Comparison of ENCODE assay signal across 9 cellular contexts in the genomic region with DNA sequence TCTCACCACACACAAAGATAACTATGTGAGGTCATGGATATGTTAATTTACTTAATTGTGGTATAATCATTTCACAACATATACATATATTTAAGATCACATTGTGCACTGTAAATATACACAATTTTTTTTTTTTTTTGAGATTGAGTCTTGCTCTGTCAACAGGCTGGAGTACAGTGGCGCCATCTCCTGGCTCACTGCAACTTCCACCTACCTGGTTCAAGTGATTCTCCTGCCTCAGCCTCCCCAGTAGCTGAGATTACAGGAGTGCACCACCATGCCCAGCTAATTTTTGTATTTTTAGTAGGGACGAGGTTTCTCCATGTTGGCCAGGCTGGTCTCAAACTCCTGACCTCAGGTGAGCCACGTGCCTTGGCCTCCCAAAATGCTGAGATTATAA. TPM values are rescaled to one million over a fixed set of nuclear protein-coding genes. Genes with fewer than 3 reads are reported as not detected.
DNase-seq lines count a peak whose midpoint lies in the region; ATAC-seq and TF ChIP-seq lines count a peak whose summit lies in the region.
"Had no signal": no experiment of that assay in that cellular context is flagged by ENCODE, and none has a peak within 500 bp of the region (broad histone marks: within the 10 kb centered on the region; RNA-seq: fewer than 3 reads in every experiment).

No MANE protein-coding gene starts in this region.

- H3K27me3 Mint-ChIP-seq in effector memory CD8-positive, alpha-beta T cell, result peaks cover 14 to 31% of the 10 kb centered on the region in 2 donors

- DNase-seq in NCI-H2171 treated with DMSO at 0.1 percent for 48 hours (lab: John Stamatoyannopoulos, UW) (peak; percentile 16), NCI-H2171 (lab: John Stamatoyannopoulos, UW) (no peak), UCSD-AML1 (lab: John Stamatoyannopoulos, UW; ENCODE audit: unreplicated experiment) (peak; percentile 22), spleen (no peak)
- peak in 2 of 3 experiments; percentile 4 to 35 for DNase-seq in effector memory CD8-positive, alpha-beta T cell

- no peaks in the 10 kb centered on the region for H3K4me1 Mint-ChIP-seq in effector memory CD8-positive, alpha-beta T cell (ENCODE audit: low read depth in 2 of 2)

- 52 to 85% (median 69%) methylated on average over 3 of the region's 3 CpGs for WGBS in spleen, 5 donors

- no peaks in the 10 kb centered on the region for H3K27me3 ChIP-seq in spleen (replicated peaks in 1 of 7)

- no peaks in the 10 kb centered on the region for H3K4me1 ChIP-seq in spleen

- no peak for ATAC-seq in effector memory CD8-positive, alpha-beta T cell (replicated peaks)
- no peak for ATAC-seq in GM18870 (IDR thresholded peaks at IDR 0.05; ENCODE audit: unreplicated experiment)
- no peak for ATAC-seq in GM21576 (IDR thresholded peaks at IDR 0.05; ENCODE audit: unreplicated experiment)
- no peak for ATAC-seq in HG03354 (IDR thresholded peaks at IDR 0.05; ENCODE audit: poor library complexity, severe bottlenecking, unreplicated experiment)

- no peak overlapping the region for H3K27ac Mint-ChIP-seq in effector memory CD8-positive, alpha-beta T cell
- H3K27ac Mint-ChIP-seq: activated naive CD4-positive, alpha-beta T cell treated with anti-CD3 and anti-CD28 coated beads, Interleukin-2, amount 50 U/mL, for 72 hours had no signal

- peak in 8 of 11 experiments; percentile 8 to 48 (median 40) for TF ChIP-seq CTCF in spleen (IDR thresholded peaks at IDR 0.05 in 8 of 11, conservative IDR thresholded peaks at IDR 0.05 in 3 of 11)

- no peak overlapping the region for H3K4me3 Mint-ChIP-seq in effector memory CD8-positive, alpha-beta T cell

- no peak overlapping the region for H3K27ac ChIP-seq in spleen

- no peaks in the 10 kb centered on the region for H3K36me3 Mint-ChIP-seq in effector memory CD8-positive, alpha-beta T cell (ENCODE audit: insufficient read depth)
- H3K36me3 Mint-ChIP-seq: activated naive CD4-positive, alpha-beta T cell treated with anti-CD3 and anti-CD28 coated beads, Interleukin-2, amount 50 U/mL, for 72 hours had no signal

- H3K9me3 ChIP-seq in spleen, result peaks cover 0 to 11% (median 5%) of the 10 kb centered on the region in 8 donors

- no peak for TF ChIP-seq POLR2A in spleen (IDR thresholded peaks at IDR 0.05)

- no peaks in the 10 kb centered on the region for H3K9me3 Mint-ChIP-seq in effector memory CD8-positive, alpha-beta T cell
- H3K9me3 Mint-ChIP-seq: activated naive CD4-positive, alpha-beta T cell treated with anti-CD3 and anti-CD28 coated beads, Interleukin-2, amount 50 U/mL, for 72 hours had no signal

- intact Hi-C loops in spleen (cut with DNase I; ENCODE audit: low total_unique reads), result no loop called here

- no peak overlapping the region for H3K4me3 ChIP-seq in spleen

- no peaks in the 10 kb centered on the region for H3K36me3 ChIP-seq in spleen

RNA-seq across cellular contexts. Expression of gene PRSS54, which starts 11.5 kb away (rescaled TPM):
- total RNA-seq in spleen, result not detected
- polyA plus RNA-seq in spleen, result not detected
- total RNA-seq: activated naive CD4-positive, alpha-beta T cell treated with anti-CD3 and anti-CD28 coated beads, Interleukin-2, amount 50 U/mL, for 72 hours had no signal

Comparison
In these comparisons a context has a peak if more than half of its experiments do, and no peak if none do; other contexts are left out.
1. DNase-seq: peak in NCI-H2171 treated with DMSO at 0.1 percent for 48 hours (single experiment), UCSD-AML1 (single experiment) and effector memory CD8-positive, alpha-beta T cell (2 of 3); none in NCI-H2171 (single experiment) and spleen (single experiment).